Comparison of ENCODE assay signal across 8 cellular contexts in genomic region chr1:52404116-52404974, GRCh38. TPM values are rescaled to one million over a fixed set of nuclear protein-coding genes. Genes with fewer than 3 reads are reported as not detected.
DNase-seq lines count a peak whose midpoint lies in the region; TF ChIP-seq lines count a peak whose summit lies in the region.

Gene ORC1, minus strand, starts transcription at chr1:52404423. Its CDS starts 2,200 bp downstream, at chr1:52402223.
Gene PRPF38A, plus strand, starts transcription at chr1:52404602. Its CDS starts 148 bp downstream, at chr1:52404750.

- H3K79me2 ChIP-seq in MM.1S (ENCODE audit: low read length) = peaks cover 87% of the 10 kb centered on the region

- peak; percentile 92 for DNase-seq in GF-D8 (lab: John Stamatoyannopoulos, UW)
- peak; percentile 96 for DNase-seq in HCEC 1CT
- peak; percentile 99 for DNase-seq in MM.1S
- DNase-seq in SIG-M5 (lab: John Stamatoyannopoulos, UW) = peak; percentile 51
- DNase-seq in activated gamma-delta T cell (lab: John Stamatoyannopoulos, UW) = peak; percentile 72
- DNase-seq in fibroblast of villous mesenchyme (ENCODE audit: low read depth) = peak; percentile 98
- peak; percentile 96 for DNase-seq in neural crest cell (ENCODE audit: low read depth, low spot score)

- peaks cover 39% of the 10 kb centered on the region for H3K4me1 Mint-ChIP-seq in neural crest cell

- H3K27me3 Mint-ChIP-seq in neural crest cell (ENCODE audit: low read depth) = no peaks in the 10 kb centered on the region

- peak within 1 kb of the TSS; percentile 100 for H3K27ac Mint-ChIP-seq in neural crest cell (ENCODE audit: unreplicated experiment)

- H3K4me1 ChIP-seq in MM.1S (ENCODE audit: low read length) (0 out of 2 replicates have a peak, but pooled peaks cover 11% of the 10 kb centered on the region), stomach smooth muscle (ENCODE audit: control insufficient read depth, insufficient read depth, low read length) (peaks cover 9% of the 10 kb centered on the region)

- H3K9ac ChIP-seq in MM.1S (ENCODE audit: low read length) (peak within 1 kb of the TSS; percentile 93), stomach smooth muscle (ENCODE audit: low read length in 2 of 2) (peak within 1 kb of the TSS; percentile 96 to 99)

- peak within 1 kb of the TSS; percentile 89 for H2AFZ ChIP-seq in MM.1S (ENCODE audit: low read length)

- peak within 1 kb of the TSS; percentile 97 for H3K4me2 ChIP-seq in MM.1S (ENCODE audit: low read depth, low read length)

- peak within 1 kb of the TSS; percentile 89 for H3K27ac ChIP-seq in MM.1S (ENCODE audit: low read length)
- H3K27ac ChIP-seq in stomach smooth muscle (ENCODE audit: low read length) = peak within 1 kb of the TSS; percentile 90

- H3K4me3 Mint-ChIP-seq in neural crest cell = peak within 1 kb of the TSS; percentile 100

- H3K9me3 Mint-ChIP-seq in neural crest cell = no peaks in the 10 kb centered on the region

- H3F3A ChIP-seq in MM.1S (ENCODE audit: insufficient read depth, low read length) = peaks cover 10% of the 10 kb centered on the region; the same call in 1 of the 2 replicates

- H3K36me3 Mint-ChIP-seq in neural crest cell (ENCODE audit: low read depth) = peaks cover 20% of the 10 kb centered on the region

- no peaks in the 10 kb centered on the region for H3K9me3 ChIP-seq in MM.1S (replicated peaks; ENCODE audit: insufficient read depth, low read length)
- H3K9me3 ChIP-seq in stomach smooth muscle (ENCODE audit: control insufficient read depth in 2 of 2, low read length in 2 of 2) = no peaks in the 10 kb centered on the region

- H3K27me3 ChIP-seq in MM.1S (replicated peaks; ENCODE audit: insufficient read depth, low read length) = no peaks in the 10 kb centered on the region
- no peaks in the 10 kb centered on the region for H3K27me3 ChIP-seq in stomach smooth muscle (ENCODE audit: control insufficient read depth in 1 of 2, insufficient read depth in 2 of 2, low read length in 2 of 2)

- no peaks in the 10 kb centered on the region for H3K9me2 ChIP-seq in MM.1S (replicated peaks; ENCODE audit: insufficient read depth, low read length)

- H4K20me1 ChIP-seq in MM.1S (ENCODE audit: insufficient read depth, low read length) = no peaks in the 10 kb centered on the region

- peak; percentile 78 for TF ChIP-seq CTCF in MM.1S (IDR thresholded peaks at IDR 0.05; ENCODE audit: low read length)
- peak; percentile 60 for TF ChIP-seq CTCF in fibroblast of villous mesenchyme (IDR thresholded peaks at IDR 0.05; ENCODE audit: insufficient read depth, low read depth, low read length)
- peak; percentile 69 for TF ChIP-seq CTCF in neural crest cell (conservative IDR thresholded peaks at IDR 0.05)

- peak within 1 kb of the TSS; percentile 95 for H3K4me3 ChIP-seq in MM.1S (ENCODE audit: low read length)
- H3K4me3 ChIP-seq in fibroblast of villous mesenchyme (ENCODE audit: low read depth, low read length) = peak within 1 kb of the TSS; percentile 93
- H3K4me3 ChIP-seq in stomach smooth muscle (ENCODE audit: low read length in 2 of 2) = peak within 1 kb of the TSS; percentile 100

- H3K36me3 ChIP-seq in MM.1S (replicated peaks; ENCODE audit: insufficient read depth, low read length) (peaks cover 10% of the 10 kb centered on the region; the same call in 1 of the 2 replicates), stomach smooth muscle (ENCODE audit: control insufficient read depth in 2 of 2, insufficient read depth in 2 of 2, low read length in 2 of 2) (peaks cover 11 to 12% of the 10 kb centered on the region in 2 donors)

RNA-seq across cellular contexts. Expression of gene ORC1, which starts in this region (rescaled TPM):
- total RNA-seq in fibroblast of villous mesenchyme (4.8 and 5.2 TPM in 2 replicates), neural crest cell (36.9 and 38.5 TPM in 2 replicates)

RNA-seq across cellular contexts. Expression of gene PRPF38A, which starts in this region (rescaled TPM):
- total RNA-seq in fibroblast of villous mesenchyme (6.8 and 12.5 TPM in 2 replicates), neural crest cell (81.1 and 83.6 TPM in 2 replicates)

Comparison
In these comparisons a context has a peak if more than half of its experiments do, and no peak if none do; other contexts are left out.
1. Peak in every context shown above with its lines: DNase-seq, H3K4me3 ChIP-seq and H3K27ac ChIP-seq.